In genomic region chr1:147073062-147073432, GRCh38 we compare ENCODE assay signal across 11 cellular contexts.
DNase-seq lines count a peak whose midpoint lies in the region; ATAC-seq and TF ChIP-seq lines count a peak whose summit lies in the region.
"Had no signal": no experiment of that assay in that cellular context is flagged by ENCODE, and none has a peak within 500 bp of the region (broad histone marks: within the 10 kb centered on the region; RNA-seq: fewer than 3 reads in every experiment).

No MANE protein-coding gene starts in this region.

- H3K4me1 Mint-ChIP-seq in naive thymus-derived CD8-positive, alpha-beta T cell = peaks cover 11 to 17% (median 13%) of the 10 kb centered on the region in 4 donors

- TF ChIP-seq CTCF in coronary artery (IDR thresholded peaks at IDR 0.05) (no peak), ovary (IDR thresholded peaks at IDR 0.05) (no peak)

- POLR2A ChIA-PET in naive thymus-derived CD8-positive, alpha-beta T cell (lab: Charles Lee) = interaction anchor here (1.1 kb wide), 1 partner anchor 12 kb away, joined by 3 read pairs; no protein-coding TSS in a partner anchor

- H3K27me3 ChIP-seq in ACC112 (ENCODE audit: insufficient read depth, low read length) (peaks cover 80% of the 10 kb centered on the region), HUES64 (ENCODE audit: insufficient read depth, low read length) (peaks cover 81% of the 10 kb centered on the region), ovary (no peaks in the 10 kb centered on the region)

- H3K36me3 ChIP-seq in ACC112 (ENCODE audit: insufficient read depth, low read length) = no peaks in the 10 kb centered on the region
- no peaks in the 10 kb centered on the region for H3K36me3 ChIP-seq in HUES64 (ENCODE audit: insufficient read depth, low read length)
- no peaks in the 10 kb centered on the region for H3K36me3 ChIP-seq in ovary

- WGBS in HUES64 = 15% methylated on average over 21 of the region's 21 CpGs
- 6 to 9% (median 6%) methylated on average over 21 of the region's 21 CpGs for WGBS in ovary, 3 donors

- peaks cover 0 to 3% (median 0%) of the 10 kb centered on the region in 3 donors for H3K36me3 Mint-ChIP-seq in naive thymus-derived CD8-positive, alpha-beta T cell

- no peaks in the 10 kb centered on the region for H3K9me3 ChIP-seq in HUES64 (ENCODE audit: insufficient read depth, low read depth, low read length)
- no peaks in the 10 kb centered on the region for H3K9me3 ChIP-seq in ovary
- H3K9me3 ChIP-seq: body of pancreas had no signal

- in situ Hi-C loops in ACHN (cut with HindIII; ENCODE audit: low pct_ligation_motif_present, low pct_unique_long_range_greater_than_20kb, low sequenced_read_pairs) = no loop called here

- H3K79me2 ChIP-seq in ACC112 (ENCODE audit: control insufficient read depth, insufficient read depth, low read length, unreplicated experiment) = no peaks in the 10 kb centered on the region

- H3K9ac ChIP-seq in HUES64 (ENCODE audit: low read depth, low read length) = peak overlapping the region; percentile 42; the same call in 1 of the 2 replicates

- H3K27me3 Mint-ChIP-seq in naive thymus-derived CD8-positive, alpha-beta T cell = peaks cover 34 to 76% (median 69%) of the 10 kb centered on the region in 5 donors

- H3K4me1 ChIP-seq in ACC112 (ENCODE audit: control insufficient read depth, insufficient read depth, low read length, unreplicated experiment) (no peaks in the 10 kb centered on the region), HUES64 (ENCODE audit: insufficient read depth, low read length) (no peaks in the 10 kb centered on the region), ovary (ENCODE audit: insufficient read depth) (peaks cover 4% of the 10 kb centered on the region)

- H3K4me3 ChIP-seq in ACC112 (ENCODE audit: low read depth, low read length) (peak overlapping the region; percentile 65), HUES64 (ENCODE audit: low read length) (peak overlapping the region; percentile 59), coronary artery (peak overlapping the region; percentile 45), ovary (no peak overlapping the region)
- H3K4me3 ChIP-seq: body of pancreas had no signal

- peak; percentile 65 to 67 for ATAC-seq in naive thymus-derived CD8-positive, alpha-beta T cell
- ATAC-seq: body of pancreas had no signal

- TF ChIP-seq EP300 in ovary (IDR thresholded peaks at IDR 0.05) = no peak

- peak overlapping the region in 1 of 10 donors; percentile 49 for H3K27ac Mint-ChIP-seq in naive thymus-derived CD8-positive, alpha-beta T cell

- H2AFZ ChIP-seq in ACC112 (ENCODE audit: low read length, unreplicated experiment) = no peak overlapping the region

- no peak for TF ChIP-seq POLR2A in ovary (IDR thresholded peaks at IDR 0.05)

- no peak overlapping the region for H3K27ac ChIP-seq in ACC112 (ENCODE audit: low read depth, low read length)
- no peak overlapping the region for H3K27ac ChIP-seq in HUES64 (ENCODE audit: low read depth, low read length)
- H3K27ac ChIP-seq in coronary artery = no peak overlapping the region
- H3K27ac ChIP-seq in ovary = no peak overlapping the region
- H3K27ac ChIP-seq: body of pancreas had no signal

- peak overlapping the region; percentile 54 to 93 (median 84) for H3K4me3 Mint-ChIP-seq in naive thymus-derived CD8-positive, alpha-beta T cell

- no peak for DNase-seq in coronary artery (ENCODE audit: low spot score)
- DNase-seq in naive thymus-derived CD8-positive, alpha-beta T cell = peak in 1 of 10 donors; percentile 7
- DNase-seq in posterior vena cava (ENCODE audit: low spot score) = no peak
- no peak for DNase-seq in ACHN
- no peak for DNase-seq in NCI-H2196 (lab: John Stamatoyannopoulos, UW; ENCODE audit: unreplicated experiment)
- no peak for DNase-seq in ovary
- DNase-seq: COR-L47, NCI-H1105 treated with DMSO at 0.1 percent for 48 hours had no signal

- intact Hi-C loops in posterior vena cava (cut with DNase I) (no loop called here), ovary (cut with DNase I) (no loop called here)

- peaks cover 0 to 18% (median 2%) of the 10 kb centered on the region in 9 donors for H3K9me3 Mint-ChIP-seq in naive thymus-derived CD8-positive, alpha-beta T cell
